Comparison of ENCODE assay signal across 28 cellular contexts in the genomic region with DNA sequence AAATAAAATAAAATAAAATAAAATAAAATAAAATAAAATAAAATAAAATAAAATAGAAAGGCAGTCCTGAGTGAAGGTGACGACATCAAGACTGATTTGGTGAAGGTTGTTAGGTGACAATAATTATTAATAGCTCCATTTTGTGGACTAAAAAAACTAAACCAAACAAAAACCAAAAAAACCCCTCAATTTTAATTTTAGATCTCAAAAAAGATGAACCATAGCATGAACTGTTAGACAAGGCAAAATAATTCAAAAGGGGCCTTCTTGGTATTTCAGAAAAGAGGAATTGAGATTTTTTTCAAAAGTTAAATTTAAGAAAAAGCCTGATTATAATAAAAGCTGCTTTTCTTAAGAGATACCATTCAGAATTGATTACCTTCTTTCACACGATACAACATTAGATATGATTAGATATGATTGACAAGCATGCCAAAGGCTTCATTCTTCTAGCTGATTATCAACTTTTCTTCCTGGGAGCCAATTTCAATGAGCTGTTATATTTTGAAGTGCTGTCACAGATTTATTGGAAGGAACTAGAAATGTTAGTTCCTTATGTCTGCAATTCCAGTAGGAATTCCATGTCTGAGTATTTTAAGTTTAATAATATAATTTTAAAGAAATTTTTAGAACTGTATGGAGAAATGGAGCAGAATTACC.
"Had no signal": no experiment of that assay in that cellular context is flagged by ENCODE, and none has a peak within 500 bp of the region (broad histone marks: within the 10 kb centered on the region; RNA-seq: fewer than 3 reads in every experiment).

No MANE protein-coding gene starts in this region.

- H3K4me1 ChIP-seq: SJCRH30 had no signal

- H3K4me2 ChIP-seq: SK-N-SH had no signal

- H3K36me3 Mint-ChIP-seq: activated naive CD4-positive, alpha-beta T cell treated with anti-CD3 and anti-CD28 coated beads, Interleukin-2, amount 50 U/mL, for 72 hours; brain had no signal

- FAIRE-seq: astrocyte had no signal

- H3K27me3 Mint-ChIP-seq: brain had no signal

- H3K9me3 ChIP-seq: SJCRH30, SK-N-SH had no signal

- H3K27ac ChIP-seq: SJCRH30 had no signal

- H3K9me2 ChIP-seq: SK-N-SH had no signal

- H3K4me3 ChIP-seq: SJCRH30 had no signal

- H3K27ac Mint-ChIP-seq: activated CD4-positive, alpha-beta T cell treated with anti-CD3 and anti-CD28 coated beads, Interleukin-2, amount 10 ng/mL, durations not matched to agents 24 days and 14 days; activated naive CD4-positive, alpha-beta T cell treated with anti-CD3 and anti-CD28 coated beads, Interleukin-2, amount 50 U/mL, for 72 hours; activated naive CD8-positive, alpha-beta T cell treated with anti-CD3 and anti-CD28 coated beads, Interleukin-2, amount 50 U/mL, for 24 hours; brain; T-helper 2 cell treated with Interferon-gamma antibody and Interleukin-4, amounts not matched to agents 5 μg/mL and 100 μg/mL, for 36 hours had no signal

- H3K9me3 Mint-ChIP-seq: activated CD4-positive, alpha-beta T cell treated with anti-CD3 and anti-CD28 coated beads, Interleukin-2, amount 10 ng/mL, durations not matched to agents 24 days and 14 days; activated naive CD4-positive, alpha-beta T cell treated with anti-CD3 and anti-CD28 coated beads, Interleukin-2, amount 50 U/mL, for 72 hours; activated naive CD8-positive, alpha-beta T cell treated with anti-CD3 and anti-CD28 coated beads, Interleukin-2, amount 50 U/mL, for 24 hours; activated T-cell treated with anti-CD3 and anti-CD28 coated beads, Interleukin-2, amount 50 U/mL, for 4 hours; brain; central memory CD8-positive, alpha-beta T cell; T-helper 2 cell treated with Interferon-gamma antibody and Interleukin-4, amounts not matched to agents 5 μg/mL and 100 μg/mL, for 36 hours had no signal

- H3K4me1 Mint-ChIP-seq: brain; central memory CD8-positive, alpha-beta T cell had no signal

- H3K27me3 ChIP-seq: SJCRH30 had no signal

- H3K4me3 Mint-ChIP-seq: activated CD4-positive, alpha-beta T cell treated with anti-CD3 and anti-CD28 coated beads, Interleukin-2, amount 10 ng/mL, durations not matched to agents 24 days and 14 days; activated naive CD8-positive, alpha-beta T cell treated with anti-CD3 and anti-CD28 coated beads, Interleukin-2, amount 50 U/mL, for 24 hours; activated T-cell treated with anti-CD3 and anti-CD28 coated beads, Interleukin-2, amount 50 U/mL, for 4 hours; brain; central memory CD8-positive, alpha-beta T cell; T-helper 2 cell treated with Interferon-gamma antibody and Interleukin-4, amounts not matched to agents 5 μg/mL and 100 μg/mL, for 36 hours had no signal

- DNase-seq: activated CD4-positive, alpha-beta T cell treated with anti-CD3 and anti-CD28 coated beads for 1 hour; activated CD4-positive, alpha-beta T cell treated with anti-CD3 and anti-CD28 coated beads, Interleukin-2, amount 10 ng/mL, durations not matched to agents 24 days and 14 days; activated CD4-positive, alpha-beta T cell treated with anti-CD3 and anti-CD28 coated beads, Interleukin-2, amount 50 U/mL, for 48 hours; activated CD8-positive, alpha-beta memory T cell treated with anti-CD3 and anti-CD28 coated beads for 24 hours; activated effector memory CD4-positive, alpha-beta T cell treated with anti-CD3 and anti-CD28 coated beads, Interleukin-2, amount 50 U/mL, for 16 hours; activated naive CD4-positive, alpha-beta T cell treated with Interleukin-2 at 50 U/mL for 16 hours; activated naive CD8-positive, alpha-beta T cell treated with anti-CD3 and anti-CD28 coated beads, Interleukin-2, amount 50 U/mL, for 24 hours; activated T-cell treated with anti-CD3 and anti-CD28 coated beads, Interleukin-2, amount 50 U/mL, for 4 hours; amniotic stem cell; Kasumi-1; NCI-H146; NCI-H1930; NCI-H2171; NCI-H2227 treated with DMSO at 0.1 percent for 48 hours; NCI-H526; NCI-H82; OCI-M1; RPMI8226; SJCRH30; SK-N-SH; SW 1271 had no signal

- ATAC-seq: activated naive CD4-positive, alpha-beta T cell treated with anti-CD3 and anti-CD28 coated beads, Interleukin-2, amount 50 U/mL, for 72 hours; activated naive CD8-positive, alpha-beta T cell treated with anti-CD3 and anti-CD28 coated beads, Interleukin-2, amount 50 U/mL, for 24 hours; activated T-cell treated with anti-CD3 and anti-CD28 coated beads, Interleukin-2, amount 50 U/mL, for 4 hours; Panc1; Right ventricle myocardium inferior had no signal

- H3K9ac ChIP-seq: SK-N-SH had no signal

- H3K36me3 ChIP-seq: SJCRH30 had no signal
